1 cellular context compared by ENCODE assay signal in the genomic region with DNA sequence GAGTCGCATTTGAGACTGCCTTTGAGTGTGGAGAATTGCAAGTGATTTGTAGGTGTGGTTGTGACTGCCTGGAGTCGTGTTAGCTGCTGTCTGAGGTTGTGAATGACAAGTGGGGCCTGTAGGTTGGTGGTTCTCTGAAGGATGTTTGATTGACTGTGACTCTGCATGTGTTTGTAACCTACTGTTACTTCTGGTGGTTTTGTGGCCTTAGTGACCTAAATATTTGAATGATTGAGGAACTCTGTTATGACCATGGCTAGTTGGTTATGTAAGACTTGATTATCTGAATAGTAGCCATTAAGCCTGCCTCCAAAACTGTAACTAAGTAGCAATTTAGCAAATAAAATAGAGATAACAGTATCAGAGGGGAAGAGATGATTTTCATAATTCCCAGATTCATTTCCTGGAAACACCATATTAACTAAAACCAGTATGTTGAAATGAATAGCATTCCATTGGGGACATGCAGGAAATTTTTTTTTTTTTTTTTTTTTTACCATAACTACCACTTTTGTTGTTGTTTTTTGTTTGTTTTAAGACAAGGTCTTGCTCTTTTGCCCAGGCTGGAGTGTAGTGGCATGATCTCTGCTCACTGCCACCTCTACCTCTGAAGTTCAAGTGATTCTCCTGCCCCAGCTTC.
TF ChIP-seq lines count a peak whose summit lies in the region.

No MANE protein-coding gene starts in this region.

TF ChIP-seq in H1, 55 proteins besides CTCF, POLR2A, EP300 and RAD21:
- TF ChIP-seq BACH1 (IDR thresholded peaks at IDR 0.05; ENCODE audit: low read length) (no peak), FOSL1 (IDR thresholded peaks at IDR 0.05; ENCODE audit: insufficient read depth, low read depth, low read length) (no peak), GABPA (IDR thresholded peaks at IDR 0.05; ENCODE audit: borderline replicate concordance, insufficient read depth, low read length) (no peak), TCF12 (IDR thresholded peaks at IDR 0.05; ENCODE audit: low read depth, low read length) (no peak)
- TF ChIP-seq, protein P1, sequence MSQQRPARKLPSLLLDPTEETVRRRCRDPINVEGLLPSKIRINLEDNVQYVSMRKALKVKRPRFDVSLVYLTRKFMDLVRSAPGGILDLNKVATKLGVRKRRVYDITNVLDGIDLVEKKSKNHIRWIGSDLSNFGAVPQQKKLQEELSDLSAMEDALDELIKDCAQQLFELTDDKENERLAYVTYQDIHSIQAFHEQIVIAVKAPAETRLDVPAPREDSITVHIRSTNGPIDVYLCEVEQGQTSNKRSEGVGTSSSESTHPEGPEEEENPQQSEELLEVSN (IDR thresholded peaks at IDR 0.05): no peak
